6 cellular contexts compared by ENCODE assay signal in genomic region chr19:2235396-2236284, GRCh38. TPM values are rescaled to one million over a fixed set of nuclear protein-coding genes. Genes with fewer than 3 reads are reported as not detected.
DNase-seq lines count a peak whose midpoint lies in the region; ATAC-seq, FAIRE-seq and TF ChIP-seq lines count a peak whose summit lies in the region.

No MANE protein-coding gene starts in this region.

- H3K4me1 Mint-ChIP-seq in natural killer cell = peaks cover 48 to 59% of the 10 kb centered on the region in 2 donors

- H3K4me2 ChIP-seq in K562 (ENCODE audit: insufficient read depth, low read length) = peak overlapping the region; percentile 94

- H3K27me3 Mint-ChIP-seq in natural killer cell (ENCODE audit: low read depth in 2 of 2) = no peaks in the 10 kb centered on the region

- no peak for TF ChIP-seq RAD21 in K562 (CRISPR knock-in tag; conservative IDR thresholded peaks at IDR 0.05 in 1 of 2, IDR thresholded peaks at IDR 0.05 in 1 of 2)

- peak overlapping the region; percentile 99 for H2AFZ ChIP-seq in K562 (ENCODE audit: low read depth, low read length)

- H3K9me1 ChIP-seq in K562 (ENCODE audit: control insufficient read depth, insufficient read depth, low read length) = peaks cover 10% of the 10 kb centered on the region

- peak; percentile 3 for ATAC-seq in K562
- no peak for ATAC-seq in natural killer cell

- H3K36me3 Mint-ChIP-seq in natural killer cell = no peaks in the 10 kb centered on the region

- H3K4me3 ChIP-seq in K562 = peak overlapping the region; percentile 97

- in situ Hi-C loops in K562 (cut with MboI) = loop anchor here (5.0 to 10.0 kb wide), 3 partner anchors 37 to 162 kb away; no protein-coding TSS in a partner anchor

- TF ChIP-seq EP300 in K562 (IDR thresholded peaks at IDR 0.05; ENCODE audit: low read length) = no peak

- no peaks in the 10 kb centered on the region for H3K27me3 ChIP-seq in K562 (ENCODE audit: control insufficient read depth in 2 of 2, insufficient read depth in 2 of 2, low read length in 2 of 2)

- peaks cover 0 to 3% of the 10 kb centered on the region in 2 donors for H3K9me3 Mint-ChIP-seq in natural killer cell

- H3K27ac Mint-ChIP-seq in natural killer cell = peak overlapping the region; percentile 98 to 100

- intact Hi-C loops in K562 (cut with micrococcal nuclease) (loop anchor here (1.0 to 2.0 kb wide), 4 partner anchors 27 to 156 kb away; no protein-coding TSS in a partner anchor), natural killer cell (cut with micrococcal nuclease) (loop anchor here (1.0 to 10.0 kb wide), 6 partner anchors 34 to 148 kb away; partner anchors contain the start of genes AP3D1, LSM7 and SPPL2B)

- DNase-seq in activated CD4-positive, alpha-beta T cell treated with anti-CD3 and anti-CD28 coated beads for 48 hours = peak; percentile 28
- no peak for DNase-seq in activated CD4-positive, alpha-beta T cell treated with anti-CD3 and anti-CD28 coated beads, Interleukin-2, amount 50 U/mL, for 4 hours
- DNase-seq in LoVo (ENCODE audit: low spot score) = peak; percentile 51
- peak in 1 of 4 experiments; percentile 43 for DNase-seq in K562 (ENCODE audit: extremely low read depth in 1 of 4, low spot score in 3 of 4)
- DNase-seq in natural killer cell = no peak
- no peak for DNase-seq in D721Med (ENCODE audit: insufficient read length, low spot score)

- H3K27ac ChIP-seq in K562 (ENCODE audit: extremely low read depth, low read depth, low read length) = peak overlapping the region; percentile 98

- BruUV-seq in K562 (replicated peaks; lab: Mats Ljungman, UMichigan) = no TSS peak

- 0% methylated on average over 35 of the region's 73 CpGs for WGBS in K562 (ENCODE audit: insufficient coverage, low coverage, missing lambda C conversion rate)

- TF ChIP-seq CTCF in K562 (IDR thresholded peaks at IDR 0.05 in 2 of 3, conservative IDR thresholded peaks at IDR 0.05 in 1 of 3; ENCODE audit: insufficient read depth in 2 of 3, low read depth in 1 of 3, low read length in 3 of 3) = no peak
- TF ChIP-seq CTCF in natural killer cell (IDR thresholded peaks at IDR 0.05) = no peak
- TF ChIP-seq CTCF in D721Med (IDR thresholded peaks at IDR 0.05; ENCODE audit: insufficient read depth, missing control alignments) = no peak

- H3K4me1 ChIP-seq in K562 (replicated peaks in 1 of 2; ENCODE audit: control insufficient read depth in 2 of 2, insufficient read depth in 2 of 2, low read length in 2 of 2) = peaks cover 20 to 71% of the 10 kb centered on the region in 2 experiments

- CTCF ChIA-PET in K562 (lab: Yijun Ruan, JAX; ENCODE audit: low intra/inter-chr PET ratio) = interaction anchor here (0.6 to 1.5 kb wide), 6 partner anchors 27 to 306 kb away, joined by 3 to 6 read pairs (median 4); no protein-coding TSS in a partner anchor

- FAIRE-seq in K562 (lab: Jason Lieb, UNC) (no peak), D721Med (lab: Jason Lieb, UNC) (no peak)

- POLR2A ChIA-PET in K562 (lab: Yijun Ruan, JAX) = interaction anchor here (0.5 to 1.3 kb wide), 12 partner anchors 8 to 648 kb away, joined by 3 to 6 read pairs (median 4); no protein-coding TSS in a partner anchor

- H3K4me3 Mint-ChIP-seq in natural killer cell = peak overlapping the region; percentile 94

- H3K9ac ChIP-seq in K562 (ENCODE audit: insufficient read depth in 1 of 2, low read depth in 2 of 2, low read length in 2 of 2) = peak overlapping the region; percentile 90 to 98

- no peaks in the 10 kb centered on the region for H3K9me3 ChIP-seq in K562 (replicated peaks; ENCODE audit: control insufficient read depth, insufficient read depth, low read depth, low read length)

- TF ChIP-seq POLR2A in K562 (conservative IDR thresholded peaks at IDR 0.05) = no peak

- peaks cover 40% of the 10 kb centered on the region for H4K20me1 ChIP-seq in K562 (replicated peaks; ENCODE audit: control insufficient read depth, insufficient read depth, low read length)

- H3K36me3 ChIP-seq in K562 (ENCODE audit: control insufficient read depth, insufficient read depth, low read length) = peaks cover 57% of the 10 kb centered on the region; the same call in 2 of the 3 replicates

- peaks cover 79% of the 10 kb centered on the region for H3K79me2 ChIP-seq in K562 (ENCODE audit: control insufficient read depth, insufficient read depth, low read length)

RNA-seq across cellular contexts. Expression of gene PLEKHJ1, which starts 0.5 kb away (rescaled TPM):
- total RNA-seq in K562 (2011; cell fraction: chromatin; rRNA removed; ENCODE audit: low replicate concordance) = 32.2 and 114 TPM in 2 replicates
- total RNA-seq in K562 (2011; cell fraction: nucleolus; rRNA removed) = 171 and 174 TPM in 2 replicates
- 85.7 and 89.1 TPM in 2 replicates for total RNA-seq in K562 (2011; cell fraction: nucleoplasm; rRNA removed)
- 176 and 229 TPM in 2 replicates for total RNA-seq in K562 (2014; rRNA removed)
- 55.6 and 55.7 TPM in 2 replicates for total RNA-seq in K562 (2014; rRNA removed; fragmentation: Illumina TruSeq; extraction: Trizol)
- 63.9 and 65.6 TPM in 2 replicates for total RNA-seq in K562 (2015; rRNA removed; fragmentation: Illumina TruSeq; extraction: Trizol)
- 127 and 140 TPM in 2 replicates for total RNA-seq in K562 (2021)
- polyA plus RNA-seq in K562 (2011; rRNA removed) = 65.9 and 80.2 TPM in 2 replicates
- polyA plus RNA-seq in K562 (2011; cell fraction: cytosol; rRNA removed) = 131 and 202 TPM in 2 replicates
- 161 and 204 TPM in 2 replicates for polyA plus RNA-seq in K562 (2011; cell fraction: nucleus; rRNA removed)
- polyA plus RNA-seq in K562 (2012) = 127 and 153 TPM in 2 replicates
- 45.9 and 72.0 TPM in 2 replicates for polyA plus RNA-seq in K562 (2014; fragmentation: Illumina TruSeq; extraction: Trizol)
- 1 to 10 TPM; 1.5 to 6.8 TPM for polyA plus RNA-seq in K562 (2014; fragmentation: Nextera tagmentation; extraction: Ambion mirVana)
- polyA plus RNA-seq in K562 (2014; rRNA removed) = 188 and 193 TPM in 2 replicates
- 12.0 and 14.7 TPM in 2 replicates for polyA minus RNA-seq in K562 (2011; rRNA and poly(A)+ RNA removed)
- 24.0 and 24.1 TPM in 2 replicates for polyA minus RNA-seq in K562 (2011; cell fraction: cytosol; rRNA and poly(A)+ RNA removed)
- 31.9 and 32.4 TPM in 2 replicates for polyA minus RNA-seq in K562 (2011; cell fraction: nucleus; rRNA and poly(A)+ RNA removed)
- 10 to 100 TPM; 36.7 to 45.8 (median 44.7) TPM for total RNA-seq in natural killer cell

RNA-seq across cellular contexts. Expression of gene SF3A2, which starts 1.0 kb away (rescaled TPM):
- total RNA-seq in K562 (2011; cell fraction: chromatin; rRNA removed; ENCODE audit: low replicate concordance) = 112 and 366 TPM in 2 replicates
- total RNA-seq in K562 (2011; cell fraction: nucleolus; rRNA removed) = 303 and 373 TPM in 2 replicates
- total RNA-seq in K562 (2011; cell fraction: nucleoplasm; rRNA removed) = 182 TPM in 2 replicates
- total RNA-seq in K562 (2014; rRNA removed) (50.3 and 111 TPM in 2 replicates), K562 (2014; rRNA removed; fragmentation: Illumina TruSeq; extraction: Trizol) (4.5 and 5.8 TPM in 2 replicates), K562 (2015; rRNA removed; fragmentation: Illumina TruSeq; extraction: Trizol) (22.8 and 30.6 TPM in 2 replicates), K562 (2021) (181 and 194 TPM in 2 replicates), natural killer cell (100 to 1,000 TPM; 143 to 165 (median 147) TPM)
- polyA plus RNA-seq in K562 (2011; rRNA removed) (7.9 and 21.0 TPM in 2 replicates), K562 (2014; fragmentation: Illumina TruSeq; extraction: Trizol) (44.6 and 119 TPM in 2 replicates), K562 (2014; fragmentation: Nextera tagmentation; extraction: Ambion mirVana) (under 1 TPM; 0.17 to 0.35 TPM), K562 (2014; rRNA removed) (45.9 and 46.7 TPM in 2 replicates)
- 11.3 and 12.6 TPM in 2 replicates for polyA plus RNA-seq in K562 (2011; cell fraction: cytosol; rRNA removed)
- polyA plus RNA-seq in K562 (2011; cell fraction: nucleus; rRNA removed) = 164 and 237 TPM in 2 replicates
- 142 and 173 TPM in 2 replicates for polyA plus RNA-seq in K562 (2012)
- 8.5 and 10.2 TPM in 2 replicates for polyA minus RNA-seq in K562 (2011; rRNA and poly(A)+ RNA removed)
- polyA minus RNA-seq in K562 (2011; cell fraction: cytosol; rRNA and poly(A)+ RNA removed) = 49.6 and 76.1 TPM in 2 replicates
- 127 and 137 TPM in 2 replicates for polyA minus RNA-seq in K562 (2011; cell fraction: nucleus; rRNA and poly(A)+ RNA removed)

RNA-seq across cellular contexts. Expression of gene AMH, which starts 13.5 kb away (rescaled TPM):
- total RNA-seq in K562 (2011; cell fraction: chromatin; rRNA removed; ENCODE audit: low replicate concordance) = 14.5 and 62.7 TPM in 2 replicates
- total RNA-seq in K562 (2011; cell fraction: nucleolus; rRNA removed) = 48.8 and 60.2 TPM in 2 replicates
- 25.7 and 35.6 TPM in 2 replicates for total RNA-seq in K562 (2011; cell fraction: nucleoplasm; rRNA removed)
- total RNA-seq in K562 (2014; rRNA removed) (9.4 and 10.7 TPM in 2 replicates), K562 (2014; rRNA removed; fragmentation: Illumina TruSeq; extraction: Trizol) (0.13 and 0.29 TPM in 2 replicates), K562 (2015; rRNA removed; fragmentation: Illumina TruSeq; extraction: Trizol) (2.6 and 3.5 TPM in 2 replicates), K562 (2021) (22.2 and 27.4 TPM in 2 replicates), natural killer cell (1 to 10 TPM in 1 of 3 donors, under 1 TPM in 2; 0.55 to 2.1 (median 0.88) TPM)
- polyA plus RNA-seq in K562 (2011; rRNA removed) (1.7 and 3.6 TPM in 2 replicates), K562 (2014; fragmentation: Illumina TruSeq; extraction: Trizol) (1.5 and 4.0 TPM in 2 replicates), K562 (2014; fragmentation: Nextera tagmentation; extraction: Ambion mirVana) (not detected), K562 (2014; rRNA removed) (19.2 and 23.6 TPM in 2 replicates)
- 2.2 and 9.1 TPM in 2 replicates for polyA plus RNA-seq in K562 (2011; cell fraction: cytosol; rRNA removed)
- polyA plus RNA-seq in K562 (2011; cell fraction: nucleus; rRNA removed) = 52.0 and 130 TPM in 2 replicates
- polyA plus RNA-seq in K562 (2012) = 14.9 and 33.7 TPM in 2 replicates
- polyA minus RNA-seq in K562 (2011; rRNA and poly(A)+ RNA removed) = 0.09 and 0.18 TPM in 2 replicates
- 2.0 and 3.7 TPM in 2 replicates for polyA minus RNA-seq in K562 (2011; cell fraction: cytosol; rRNA and poly(A)+ RNA removed)
- 5.4 and 8.2 TPM in 2 replicates for polyA minus RNA-seq in K562 (2011; cell fraction: nucleus; rRNA and poly(A)+ RNA removed)

RNA-seq across cellular contexts. Expression of gene JSRP1, which starts 20.6 kb away (rescaled TPM):
- total RNA-seq in K562 (2011; cell fraction: chromatin; rRNA removed; ENCODE audit: low replicate concordance) = 1.7 TPM in 1 of 2 replicates, not detected in the other
- 0.92 TPM in 1 of 2 replicates, not detected in the other for total RNA-seq in K562 (2011; cell fraction: nucleolus; rRNA removed)
- 2.7 TPM in 1 of 2 replicates, not detected in the other for total RNA-seq in K562 (2011; cell fraction: nucleoplasm; rRNA removed)
- total RNA-seq in K562 (2014; rRNA removed) = 0.29 TPM in 1 of 2 replicates, not detected in the other
- total RNA-seq in K562 (2014; rRNA removed; fragmentation: Illumina TruSeq; extraction: Trizol) = 0.40 and 0.45 TPM in 2 replicates
- total RNA-seq in K562 (2015; rRNA removed; fragmentation: Illumina TruSeq; extraction: Trizol) = 0.51 and 0.57 TPM in 2 replicates
- total RNA-seq in K562 (2021) = 0.58 and 0.78 TPM in 2 replicates
- polyA plus RNA-seq in K562 (2011; rRNA removed) = not detected in 2 replicates
- polyA plus RNA-seq in K562 (2011; cell fraction: cytosol; rRNA removed) = 0.09 TPM in 1 of 2 replicates, not detected in the other
- polyA plus RNA-seq in K562 (2011; cell fraction: nucleus; rRNA removed) = 0.58 TPM in 1 of 2 replicates, not detected in the other
- 2.3 and 2.7 TPM in 2 replicates for polyA plus RNA-seq in K562 (2012)
- not detected in 2 replicates for polyA plus RNA-seq in K562 (2014; fragmentation: Illumina TruSeq; extraction: Trizol)
- polyA plus RNA-seq in K562 (2014; fragmentation: Nextera tagmentation; extraction: Ambion mirVana) = under 1 TPM in 1 of 2 experiments, not detected in 1; 0.08 TPM
- 1.2 and 2.1 TPM in 2 replicates for polyA plus RNA-seq in K562 (2014; rRNA removed)
- 0.63 TPM in 1 of 2 replicates, not detected in the other for polyA minus RNA-seq in K562 (2011; rRNA and poly(A)+ RNA removed)
- not detected in 2 replicates for polyA minus RNA-seq in K562 (2011; cell fraction: cytosol; rRNA and poly(A)+ RNA removed)
- polyA minus RNA-seq in K562 (2011; cell fraction: nucleus; rRNA and poly(A)+ RNA removed) = 1.00 TPM in 1 of 2 replicates, not detected in the other
- total RNA-seq in natural killer cell = 1 to 10 TPM in 1 of 3 donors, under 1 TPM in 1, not detected in 1; 0.82 to 2.0 TPM

RNA-seq across cellular contexts. Expression of gene PEAK3, which starts 46.3 kb away (rescaled TPM):
- 0.49 TPM in 1 of 2 replicates, not detected in the other for total RNA-seq in K562 (2011; cell fraction: chromatin; rRNA removed; ENCODE audit: low replicate concordance)
- total RNA-seq in K562 (2011; cell fraction: nucleolus; rRNA removed) = 0.17 TPM in 1 of 2 replicates, not detected in the other
- not detected in 2 replicates for total RNA-seq in K562 (2011; cell fraction: nucleoplasm; rRNA removed)
- total RNA-seq in K562 (2014; rRNA removed) (0.16 TPM in 1 of 2 replicates, not detected in the other), K562 (2014; rRNA removed; fragmentation: Illumina TruSeq; extraction: Trizol) (not detected in 2 replicates), K562 (2015; rRNA removed; fragmentation: Illumina TruSeq; extraction: Trizol) (not detected in 2 replicates), K562 (2021) (0.13 and 0.40 TPM in 2 replicates), natural killer cell (1 to 10 TPM; 5.7 to 9.5 (median 8.4) TPM)
- polyA plus RNA-seq in K562 (2011; rRNA removed) (0.03 TPM in 1 of 2 replicates, not detected in the other), K562 (2014; fragmentation: Illumina TruSeq; extraction: Trizol) (0.06 TPM in 1 of 2 replicates, not detected in the other), K562 (2014; fragmentation: Nextera tagmentation; extraction: Ambion mirVana) (not detected), K562 (2014; rRNA removed) (0.07 TPM in 1 of 2 replicates, not detected in the other)
- polyA plus RNA-seq in K562 (2011; cell fraction: cytosol; rRNA removed) = not detected in 2 replicates
- polyA plus RNA-seq in K562 (2011; cell fraction: nucleus; rRNA removed) = 0.10 TPM in 1 of 2 replicates, not detected in the other
- polyA plus RNA-seq in K562 (2012) = 0.27 and 0.66 TPM in 2 replicates
- polyA minus RNA-seq in K562 (2011; rRNA and poly(A)+ RNA removed) = not detected in 2 replicates
- not detected in 2 replicates for polyA minus RNA-seq in K562 (2011; cell fraction: cytosol; rRNA and poly(A)+ RNA removed)
- 0.11 and 0.13 TPM in 2 replicates for polyA minus RNA-seq in K562 (2011; cell fraction: nucleus; rRNA and poly(A)+ RNA removed)

Comparison
In these comparisons a context has a peak if more than half of its experiments do, and no peak if none do; other contexts are left out.
1. DNase-seq: peak in activated CD4-positive, alpha-beta T cell treated with anti-CD3 and anti-CD28 coated beads for 48 hours (single experiment) and LoVo (single experiment); none in activated CD4-positive, alpha-beta T cell treated with anti-CD3 and anti-CD28 coated beads, Interleukin-2, amount 50 U/mL, for 4 hours (0 of 2), natural killer cell (single experiment) and D721Med (single experiment).